In the genomic region with DNA sequence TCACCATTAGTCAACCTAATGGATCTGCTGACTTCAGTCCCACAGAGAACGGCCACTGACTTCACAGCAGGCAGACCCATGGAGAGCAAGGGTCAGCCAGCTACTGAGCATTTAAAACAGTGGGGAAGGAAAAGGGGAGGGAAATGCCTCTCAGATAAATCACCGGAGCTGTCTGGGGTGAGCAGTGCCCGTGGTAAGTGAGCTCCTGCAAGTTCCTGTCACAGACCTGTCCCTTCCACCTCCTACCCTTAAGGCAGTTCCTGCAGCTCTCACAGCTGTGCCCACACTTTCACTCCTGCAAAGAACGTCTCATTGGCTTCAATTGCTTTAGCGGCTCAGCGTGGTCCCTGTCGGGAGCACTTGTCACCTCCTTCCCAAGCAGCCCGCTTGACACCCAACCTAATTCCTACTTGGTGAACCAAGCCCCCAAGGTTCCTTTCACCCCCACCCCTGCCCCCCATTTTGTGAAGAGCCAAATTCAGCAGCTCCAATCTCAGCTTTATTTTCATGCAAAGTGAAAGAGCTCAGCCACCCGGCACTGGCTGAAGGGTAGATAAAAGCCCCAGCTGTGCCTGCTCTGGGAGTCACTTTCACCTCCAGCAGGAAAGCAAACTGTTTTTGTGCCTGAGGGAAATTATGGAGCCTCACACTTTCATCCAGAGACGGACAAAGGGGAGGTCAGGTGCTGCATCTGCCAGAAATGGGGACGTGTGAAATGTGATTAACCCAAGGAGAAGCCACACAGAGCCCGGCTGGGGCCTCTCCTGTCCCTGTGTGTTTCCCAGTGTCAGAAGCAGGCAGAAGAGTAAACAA, we compare ENCODE assay signal across 8 cellular contexts.
DNase-seq lines count a peak whose midpoint lies in the region; ATAC-seq, FAIRE-seq and TF ChIP-seq lines count a peak whose summit lies in the region.

No MANE protein-coding gene starts in this region.

- ATAC-seq in Right ventricle myocardium superior (ENCODE audit: poor library complexity) (peak; percentile 63), GM18867 (IDR thresholded peaks at IDR 0.05; ENCODE audit: unreplicated experiment) (no peak)
- no peak for ATAC-seq in effector memory CD8-positive, alpha-beta T cell (replicated peaks)

- no peak overlapping the region for H3K4me3 Mint-ChIP-seq in effector memory CD8-positive, alpha-beta T cell

- peaks cover 8 to 20% of the 10 kb centered on the region in 2 donors for H3K9me3 Mint-ChIP-seq in effector memory CD8-positive, alpha-beta T cell

- intact Hi-C loops in Right ventricle myocardium superior (cut with DNase I), result no loop called here

- DNase-seq in stimulated activated CD4-positive, alpha-beta T cell treated with anti-CD3 and anti-CD28 coated beads, Interleukin-4, amount 100 ng/mL, for 1 hour, result peak; percentile 2
- no peak for DNase-seq in stimulated activated CD4-positive, alpha-beta T cell treated with anti-CD3 and anti-CD28 coated beads, Interleukin-1b, Interleukin-23, amount 100 ng/mL, for 48 hours
- DNase-seq in HTR-8/SVneo (ENCODE audit: insufficient read length, low spot score) (peak; percentile 17), Right ventricle myocardium superior (no peak), pons (ENCODE audit: low spot score) (peak; percentile 31)
- no peak for DNase-seq in effector memory CD8-positive, alpha-beta T cell

- H3K27me3 Mint-ChIP-seq in effector memory CD8-positive, alpha-beta T cell, result no peaks in the 10 kb centered on the region

- H3K36me3 Mint-ChIP-seq in effector memory CD8-positive, alpha-beta T cell (ENCODE audit: insufficient read depth), result no peaks in the 10 kb centered on the region

- peak overlapping the region; percentile 25; the same call in 1 of the 2 replicates for H3K27ac ChIP-seq in VCaP

- no peak overlapping the region for H3K27ac Mint-ChIP-seq in effector memory CD8-positive, alpha-beta T cell

- H3K4me1 Mint-ChIP-seq in effector memory CD8-positive, alpha-beta T cell (ENCODE audit: low read depth in 2 of 2), result no peaks in the 10 kb centered on the region

- FAIRE-seq in HTR-8/SVneo (lab: Jason Lieb, UNC), result no peak

- no peak for TF ChIP-seq CTCF in VCaP (conservative IDR thresholded peaks at IDR 0.05)

Comparison
In these comparisons a context has a peak if more than half of its experiments do, and no peak if none do; other contexts are left out.
1. DNase-seq: peak in stimulated activated CD4-positive, alpha-beta T cell treated with anti-CD3 and anti-CD28 coated beads, Interleukin-4, amount 100 ng/mL, for 1 hour (single experiment), HTR-8/SVneo (single experiment) and pons (single experiment); none in stimulated activated CD4-positive, alpha-beta T cell treated with anti-CD3 and anti-CD28 coated beads, Interleukin-1b, Interleukin-23, amount 100 ng/mL, for 48 hours (single experiment), Right ventricle myocardium superior (single experiment) and effector memory CD8-positive, alpha-beta T cell (0 of 3).